In genomic region chr17:40191237-40192208, GRCh38 we compare ENCODE assay signal across 8 cellular contexts. TPM values are rescaled to one million over a fixed set of nuclear protein-coding genes. Genes with fewer than 3 reads are reported as not detected.
A peak's percentile ranks its signal among the peaks of the same experiment; 100 is the strongest.
DNase-seq lines count a peak whose midpoint lies in the region; ATAC-seq and TF ChIP-seq lines count a peak whose summit lies in the region.

No MANE protein-coding gene starts in this region.

- peaks cover 3 to 37% of the 10 kb centered on the region in 2 experiments; a peak in 2 of 3 replicates for H3K36me3 ChIP-seq in HEK293 (ENCODE audit: control insufficient read depth in 2 of 2, insufficient read depth in 1 of 2, low read length in 2 of 2)
- no peaks in the 10 kb centered on the region for H3K36me3 ChIP-seq in ectodermal cell (ENCODE audit: control insufficient read depth, insufficient read depth, low read length)
- peaks cover 7% of the 10 kb centered on the region for H3K36me3 ChIP-seq in lower lobe of right lung

- CTCF ChIA-PET in HEK293 (lab: Yijun Ruan, JAX): interaction anchor here (0.5 to 6.8 kb wide), 28 partner anchors 9 to 1456 kb away, joined by 3 to 66 read pairs (median 4); partner anchors contain the start of genes NR1D1 and WIPF2

- H3K4me3 ChIP-seq in HEK293 (ENCODE audit: low read depth, low read length) (peak overlapping the region; percentile 50), ectodermal cell (ENCODE audit: insufficient read depth, low read depth, low read length) (peak overlapping the region; percentile 40), lower lobe of right lung (peak overlapping the region; percentile 70)

- peak; percentile 83 for DNase-seq in EH (ENCODE audit: low read depth)
- peak; percentile 33 for DNase-seq in NCI-H2107 treated with DMSO at 0.1 percent for 48 hours (lab: John Stamatoyannopoulos, UW; ENCODE audit: unreplicated experiment)
- DNase-seq in activated CD4-positive, alpha-beta T cell treated with anti-CD3 and anti-CD28 coated beads, Interleukin-2, amount 50 U/mL, for 48 hours: peak; percentile 73 to 79
- DNase-seq in lower lobe of right lung: peak; percentile 78
- DNase-seq in stimulated activated CD4-positive, alpha-beta T cell treated with anti-CD3 and anti-CD28 coated beads, TNF-alpha, amount 100 ng/mL, for 1 hour (ENCODE audit: low read depth in 3 of 3, low spot score in 1 of 3): peak; percentile 24 to 48 (median 40)

- TF ChIP-seq CTCF in HEK293 (tag by site-specific recombination; IDR thresholded peaks at IDR 0.05) (peak; percentile 90), lower lobe of right lung (IDR thresholded peaks at IDR 0.05) (peak; percentile 73)

- POLR2A ChIA-PET in HEK293 (lab: Yijun Ruan, JAX): interaction anchor here (0.6 to 2.8 kb wide), 12 partner anchors 8 to 117 kb away, joined by 3 to 13 read pairs (median 4); partner anchors contain the start of genes CASC3, CDC6 and WIPF2

- H3K27ac ChIP-seq in HEK293 (ENCODE audit: extremely low read depth, low read depth, low read length) (no peak overlapping the region), ectodermal cell (ENCODE audit: insufficient read depth, low read depth, low read length, poor library complexity, severe bottlenecking) (no peak overlapping the region), lower lobe of right lung (peak overlapping the region; percentile 46)

- ATAC-seq in lower lobe of right lung (peak; percentile 89 to 91), HG02623 (IDR thresholded peaks at IDR 0.05; ENCODE audit: unreplicated experiment) (no peak)

- H3K9me3 ChIP-seq in HEK293 (ENCODE audit: control insufficient read depth, insufficient read depth, low read depth, low read length) (no peaks in the 10 kb centered on the region), ectodermal cell (ENCODE audit: control insufficient read depth, low read length) (no peaks in the 10 kb centered on the region), lower lobe of right lung (no peaks in the 10 kb centered on the region)

- intact Hi-C loops in lower lobe of right lung (cut with DNase I): loop anchor here (10.0 kb wide), 1 partner anchor 103 kb away; no protein-coding TSS in a partner anchor

- peaks cover 8% of the 10 kb centered on the region for H3K27me3 ChIP-seq in ectodermal cell (ENCODE audit: control insufficient read depth, insufficient read depth, low read length, poor library complexity, severe bottlenecking)
- no peaks in the 10 kb centered on the region for H3K27me3 ChIP-seq in lower lobe of right lung (ENCODE audit: low read depth)

- H3K4me1 ChIP-seq in HEK293 (ENCODE audit: control insufficient read depth, insufficient read depth, low read length) (peaks cover 6% of the 10 kb centered on the region), ectodermal cell (ENCODE audit: control insufficient read depth, insufficient read depth, low read length) (no peaks in the 10 kb centered on the region), lower lobe of right lung (peaks cover 14% of the 10 kb centered on the region)

- 3% methylated on average over 60 of the region's 60 CpGs for WGBS in ectodermal cell, 2 experiments

TF ChIP-seq in HEK293, 187 proteins besides CTCF, POLR2A, EP300 and RAD21 (continues in another document):
- TF ChIP-seq ZNF704 (tag by site-specific recombination; IDR thresholded peaks at IDR 0.05) (no peak), ZNF37A (tag by site-specific recombination; IDR thresholded peaks at IDR 0.05) (no peak), KLF8 (tag by site-specific recombination; IDR thresholded peaks at IDR 0.05) (0 out of 2 replicates have a peak, but pooled peaks have one; percentile 36), BCL11B (tag by site-specific recombination; IDR thresholded peaks at IDR 0.05; ENCODE audit: low read depth) (no peak), ZFP37 (tag by site-specific recombination; IDR thresholded peaks at IDR 0.05) (peak; percentile 56; the same call in 1 of the 2 replicates), ZBTB17 (tag by site-specific recombination; IDR thresholded peaks at IDR 0.05) (peak; percentile 62; the same call in 1 of the 2 replicates), GLIS1 (tag by site-specific recombination; IDR thresholded peaks at IDR 0.05) (peak; percentile 63), ZNF548 (tag by site-specific recombination; IDR thresholded peaks at IDR 0.05) (no peak), ZNF221 (tag by site-specific recombination; IDR thresholded peaks at IDR 0.05; ENCODE audit: borderline replicate concordance) (no peak), ZNF394 (tag by site-specific recombination; IDR thresholded peaks at IDR 0.05; ENCODE audit: borderline replicate concordance) (0 out of 2 replicates have a peak, but pooled peaks have one; percentile 31), ZNF324 (tag by site-specific recombination; IDR thresholded peaks at IDR 0.05) (no peak), ZNF621 (tag by site-specific recombination; IDR thresholded peaks at IDR 0.05) (no peak), SP2 (tag by site-specific recombination; IDR thresholded peaks at IDR 0.05) (peak; percentile 32), ZNF292 (tag by site-specific recombination; IDR thresholded peaks at IDR 0.05; ENCODE audit: borderline replicate concordance, low read depth) (no peak)
- TF ChIP-seq, protein P1, sequence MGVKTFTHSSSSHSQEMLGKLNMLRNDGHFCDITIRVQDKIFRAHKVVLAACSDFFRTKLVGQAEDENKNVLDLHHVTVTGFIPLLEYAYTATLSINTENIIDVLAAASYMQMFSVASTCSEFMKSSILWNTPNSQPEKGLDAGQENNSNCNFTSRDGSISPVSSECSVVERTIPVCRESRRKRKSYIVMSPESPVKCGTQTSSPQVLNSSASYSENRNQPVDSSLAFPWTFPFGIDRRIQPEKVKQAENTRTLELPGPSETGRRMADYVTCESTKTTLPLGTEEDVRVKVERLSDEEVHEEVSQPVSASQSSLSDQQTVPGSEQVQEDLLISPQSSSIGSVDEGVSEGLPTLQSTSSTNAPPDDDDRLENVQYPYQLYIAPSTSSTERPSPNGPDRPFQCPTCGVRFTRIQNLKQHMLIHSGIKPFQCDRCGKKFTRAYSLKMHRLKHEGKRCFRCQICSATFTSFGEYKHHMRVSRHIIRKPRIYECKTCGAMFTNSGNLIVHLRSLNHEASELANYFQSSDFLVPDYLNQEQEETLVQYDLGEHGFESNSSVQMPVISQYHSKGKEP (tag by site-specific recombination; IDR thresholded peaks at IDR 0.05): no peak
- TF ChIP-seq, protein P2, sequence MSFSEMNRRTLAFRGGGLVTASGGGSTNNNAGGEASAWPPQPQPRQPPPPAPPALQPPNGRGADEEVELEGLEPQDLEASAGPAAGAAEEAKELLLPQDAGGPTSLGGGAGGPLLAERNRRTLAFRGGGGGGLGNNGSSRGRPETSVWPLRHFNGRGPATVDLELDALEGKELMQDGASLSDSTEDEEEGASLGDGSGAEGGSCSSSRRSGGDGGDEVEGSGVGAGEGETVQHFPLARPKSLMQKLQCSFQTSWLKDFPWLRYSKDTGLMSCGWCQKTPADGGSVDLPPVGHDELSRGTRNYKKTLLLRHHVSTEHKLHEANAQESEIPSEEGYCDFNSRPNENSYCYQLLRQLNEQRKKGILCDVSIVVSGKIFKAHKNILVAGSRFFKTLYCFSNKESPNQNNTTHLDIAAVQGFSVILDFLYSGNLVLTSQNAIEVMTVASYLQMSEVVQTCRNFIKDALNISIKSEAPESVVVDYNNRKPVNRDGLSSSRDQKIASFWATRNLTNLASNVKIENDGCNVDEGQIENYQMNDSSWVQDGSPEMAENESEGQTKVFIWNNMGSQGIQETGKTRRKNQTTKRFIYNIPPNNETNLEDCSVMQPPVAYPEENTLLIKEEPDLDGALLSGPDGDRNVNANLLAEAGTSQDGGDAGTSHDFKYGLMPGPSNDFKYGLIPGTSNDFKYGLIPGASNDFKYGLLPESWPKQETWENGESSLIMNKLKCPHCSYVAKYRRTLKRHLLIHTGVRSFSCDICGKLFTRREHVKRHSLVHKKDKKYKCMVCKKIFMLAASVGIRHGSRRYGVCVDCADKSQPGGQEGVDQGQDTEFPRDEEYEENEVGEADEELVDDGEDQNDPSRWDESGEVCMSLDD (tag by site-specific recombination; IDR thresholded peaks at IDR 0.05): peak; percentile 56; the same call in 1 of the 2 replicates
- TF ChIP-seq, protein P3, sequence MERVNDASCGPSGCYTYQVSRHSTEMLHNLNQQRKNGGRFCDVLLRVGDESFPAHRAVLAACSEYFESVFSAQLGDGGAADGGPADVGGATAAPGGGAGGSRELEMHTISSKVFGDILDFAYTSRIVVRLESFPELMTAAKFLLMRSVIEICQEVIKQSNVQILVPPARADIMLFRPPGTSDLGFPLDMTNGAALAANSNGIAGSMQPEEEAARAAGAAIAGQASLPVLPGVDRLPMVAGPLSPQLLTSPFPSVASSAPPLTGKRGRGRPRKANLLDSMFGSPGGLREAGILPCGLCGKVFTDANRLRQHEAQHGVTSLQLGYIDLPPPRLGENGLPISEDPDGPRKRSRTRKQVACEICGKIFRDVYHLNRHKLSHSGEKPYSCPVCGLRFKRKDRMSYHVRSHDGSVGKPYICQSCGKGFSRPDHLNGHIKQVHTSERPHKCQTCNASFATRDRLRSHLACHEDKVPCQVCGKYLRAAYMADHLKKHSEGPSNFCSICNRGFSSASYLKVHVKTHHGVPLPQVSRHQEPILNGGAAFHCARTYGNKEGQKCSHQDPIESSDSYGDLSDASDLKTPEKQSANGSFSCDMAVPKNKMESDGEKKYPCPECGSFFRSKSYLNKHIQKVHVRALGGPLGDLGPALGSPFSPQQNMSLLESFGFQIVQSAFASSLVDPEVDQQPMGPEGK (tag by site-specific recombination; IDR thresholded peaks at IDR 0.05): peak; percentile 55; the same call in 1 of the 2 replicates

RNA-seq across cellular contexts. Expression of gene RAPGEFL1, which starts 14.3 kb away (rescaled TPM):
- 25.8 TPM for polyA plus RNA-seq in ectodermal cell (2013, experiment 1 of 4)
- polyA plus RNA-seq in ectodermal cell (2013, experiment 2 of 4): 28.7 TPM
- 17.0 TPM for polyA plus RNA-seq in ectodermal cell (2013, experiment 3 of 4)
- 19.7 TPM for polyA plus RNA-seq in ectodermal cell (2013, experiment 4 of 4)
- 9.3 TPM for total RNA-seq in lower lobe of right lung

RNA-seq across cellular contexts. Expression of gene WIPF2, which starts 27.6 kb away (rescaled TPM):
- polyA plus RNA-seq in ectodermal cell (2013, experiment 1 of 4): 27.6 TPM
- 31.0 TPM for polyA plus RNA-seq in ectodermal cell (2013, experiment 2 of 4)
- 19.3 TPM for polyA plus RNA-seq in ectodermal cell (2013, experiment 3 of 4)
- polyA plus RNA-seq in ectodermal cell (2013, experiment 4 of 4): 26.4 TPM
- 42.4 TPM for total RNA-seq in lower lobe of right lung

RNA-seq across cellular contexts. Expression of gene CASC3, which starts 51.2 kb away (rescaled TPM):
- 124 TPM for polyA plus RNA-seq in ectodermal cell (2013, experiment 1 of 4)
- polyA plus RNA-seq in ectodermal cell (2013, experiment 2 of 4): 118 TPM
- 99.8 TPM for polyA plus RNA-seq in ectodermal cell (2013, experiment 3 of 4)
- polyA plus RNA-seq in ectodermal cell (2013, experiment 4 of 4): 111 TPM
- total RNA-seq in lower lobe of right lung: 101 TPM

Comparison
In these comparisons a context has a peak if more than half of its experiments do, and no peak if none do; other contexts are left out.
1. DNase-seq: peak in every context shown above with its lines; median percentile 83 in EH; 78 in lower lobe of right lung; 76 in activated CD4-positive, alpha-beta T cell treated with anti-CD3 and anti-CD28 coated beads, Interleukin-2, amount 50 U/mL, for 48 hours; 40 in stimulated activated CD4-positive, alpha-beta T cell treated with anti-CD3 and anti-CD28 coated beads, TNF-alpha, amount 100 ng/mL, for 1 hour; 33 in NCI-H2107 treated with DMSO at 0.1 percent for 48 hours.